In genomic region chr16:12041563-12041962, GRCh38 we compare ENCODE assay signal across 8 cellular contexts.
DNase-seq lines count a peak whose midpoint lies in the region; ATAC-seq and TF ChIP-seq lines count a peak whose summit lies in the region.
"Not testable (repeated sequence)": the region's sequence is repeated elsewhere in the genome, so short reads cannot be mapped to it uniquely, and the experiment has no call there.

No MANE protein-coding gene starts in this region.

- not testable (repeated sequence) for H3K23ac ChIP-seq in mesenchymal stem cell (ENCODE audit: low read length in 2 of 2)

- not testable (repeated sequence) for H3K27ac ChIP-seq in GM23338 (ENCODE audit: low read depth); mesenchymal stem cell (ENCODE audit: low read length, poor library complexity, severe bottlenecking)

- not testable (repeated sequence) for H4K20me1 ChIP-seq in GM23338 (replicated peaks; ENCODE audit: insufficient read depth)

- not testable (repeated sequence) for TF ChIP-seq POLR2A in NB4 (IDR thresholded peaks at IDR 0.05; ENCODE audit: extremely low read depth, insufficient read length)

- not testable (repeated sequence) for TF ChIP-seq CTCF in AG09309 (IDR thresholded peaks at IDR 0.05; ENCODE audit: control insufficient read depth, insufficient read depth, low read depth, low read length, missing control alignments); GM23338 (conservative IDR thresholded peaks at IDR 0.05; ENCODE audit: low read depth in 2 of 2); NB4 (IDR thresholded peaks at IDR 0.05; ENCODE audit: low read depth, low read length); choroid plexus epithelial cell (conservative IDR thresholded peaks at IDR 0.05; ENCODE audit: low read depth, low read length); foreskin fibroblast (IDR thresholded peaks at IDR 0.05; ENCODE audit: low read depth, low read length)

- not testable (repeated sequence) for H3K9me3 ChIP-seq in T-helper 17 cell (ENCODE audit: control insufficient read depth, low read length, poor library complexity, severe bottlenecking); mesenchymal stem cell (ENCODE audit: control insufficient read depth, low read length)

- not testable (repeated sequence) for H3K4me1 ChIP-seq in GM23338 (ENCODE audit: insufficient read depth)
- peaks cover 12% of the 10 kb centered on the region for H3K4me1 ChIP-seq in mesenchymal stem cell (ENCODE audit: control insufficient read depth, insufficient read depth, low read depth, low read length)

- H2AK5ac ChIP-seq in mesenchymal stem cell (ENCODE audit: low read length, severe bottlenecking), result not testable (repeated sequence)

- ATAC-seq in GM23338; T-helper 17 cell; stimulated activated naive B cell treated with anti-CD40 and anti-IgM and Interleukin-4, amounts not matched to agents 10 μg/mL and 1 μg/mL and 100 μg/mL, for 72 hours (replicated peaks): not testable (repeated sequence)

- not testable (repeated sequence) for H3K36me3 Mint-ChIP-seq in GM23338 (ENCODE audit: low read depth); T-helper 17 cell (ENCODE audit: low read depth)
- H3K36me3 Mint-ChIP-seq in stimulated activated naive B cell treated with anti-CD40 and anti-IgM and Interleukin-4, amounts not matched to agents 10 μg/mL and 1 μg/mL and 100 μg/mL, for 72 hours, result peaks cover 56 to 67% of the 10 kb centered on the region in 2 donors

- H3K27me3 ChIP-seq in GM23338 (ENCODE audit: insufficient read depth); mesenchymal stem cell (ENCODE audit: control insufficient read depth in 1 of 2, insufficient read depth in 1 of 2, low read length in 2 of 2): not testable (repeated sequence)

- not testable (repeated sequence) for H3K79me1 ChIP-seq in mesenchymal stem cell (replicated peaks; ENCODE audit: low read length, poor library complexity, severe bottlenecking)

- H3K27me3 Mint-ChIP-seq in GM23338 (ENCODE audit: insufficient read depth, low read depth, poor library complexity); T-helper 17 cell; stimulated activated naive B cell treated with anti-CD40 and anti-IgM and Interleukin-4, amounts not matched to agents 10 μg/mL and 1 μg/mL and 100 μg/mL, for 72 hours: not testable (repeated sequence)

- H2BK12ac ChIP-seq in mesenchymal stem cell (ENCODE audit: low read length in 2 of 2), result not testable (repeated sequence)

- H3K4ac ChIP-seq in mesenchymal stem cell (ENCODE audit: low read depth in 1 of 2, low read length in 2 of 2), result not testable (repeated sequence)

- not testable (repeated sequence) for H2AFZ ChIP-seq in GM23338; mesenchymal stem cell (ENCODE audit: low read depth, low read length)

- H3K14ac ChIP-seq in mesenchymal stem cell (ENCODE audit: low read length in 2 of 2), result not testable (repeated sequence)

- 85% methylated on average over 4 of the region's 6 CpGs for WGBS in mesenchymal stem cell

- peak overlapping the region; percentile 68 for H3K9ac ChIP-seq in mesenchymal stem cell (ENCODE audit: low read length)

- H2BK120ac ChIP-seq in mesenchymal stem cell (ENCODE audit: low read depth, low read length), result not testable (repeated sequence)

- not testable (repeated sequence) for H3K4me3 ChIP-seq in AG09309 (ENCODE audit: control insufficient read depth, low read depth, low read length); GM23338; NB4 (ENCODE audit: low read depth, low read length); choroid plexus epithelial cell (ENCODE audit: low read depth, low read length); foreskin fibroblast (ENCODE audit: low read depth in 1 of 2, low read length in 2 of 2); mesenchymal stem cell (ENCODE audit: insufficient read depth in 1 of 2, low read depth in 1 of 2, low read length in 2 of 2)

- H4K8ac ChIP-seq in mesenchymal stem cell (ENCODE audit: low read length), result not testable (repeated sequence)

- not testable (repeated sequence) for H3K9me3 Mint-ChIP-seq in GM23338; stimulated activated naive B cell treated with anti-CD40 and anti-IgM and Interleukin-4, amounts not matched to agents 10 μg/mL and 1 μg/mL and 100 μg/mL, for 72 hours

- not testable (repeated sequence) for H2BK5ac ChIP-seq in mesenchymal stem cell (ENCODE audit: low read depth, low read length, poor library complexity, severe bottlenecking)

- H3K4me2 ChIP-seq in GM23338; mesenchymal stem cell (ENCODE audit: low read length, poor library complexity, severe bottlenecking): not testable (repeated sequence)

- H3K4me1 Mint-ChIP-seq in GM23338, T-helper 17 cell: not testable (repeated sequence)
- peaks cover 32 to 60% of the 10 kb centered on the region in 2 donors for H3K4me1 Mint-ChIP-seq in stimulated activated naive B cell treated with anti-CD40 and anti-IgM and Interleukin-4, amounts not matched to agents 10 μg/mL and 1 μg/mL and 100 μg/mL, for 72 hours

- H3K4me3 Mint-ChIP-seq in GM23338; stimulated activated naive B cell treated with anti-CD40 and anti-IgM and Interleukin-4, amounts not matched to agents 10 μg/mL and 1 μg/mL and 100 μg/mL, for 72 hours: not testable (repeated sequence)
- peak overlapping the region; percentile 51 for H3K4me3 Mint-ChIP-seq in T-helper 17 cell

- not testable (repeated sequence) for H2BK15ac ChIP-seq in mesenchymal stem cell (ENCODE audit: low read depth, poor library complexity, severe bottlenecking)

- H3K36me3 ChIP-seq in GM23338 (ENCODE audit: insufficient read depth), result not testable (repeated sequence)
- peaks cover 12 to 28% of the 10 kb centered on the region in 2 experiments for H3K36me3 ChIP-seq in mesenchymal stem cell (ENCODE audit: control insufficient read depth in 1 of 2, insufficient read depth in 2 of 2, low read depth in 1 of 2, low read length in 2 of 2)

- H3K27ac Mint-ChIP-seq in GM23338, result 0 out of 2 replicates have a peak overlapping the region, but pooled peaks have one; percentile 5
- not testable (repeated sequence) for H3K27ac Mint-ChIP-seq in T-helper 17 cell
- peak overlapping the region; percentile 51 for H3K27ac Mint-ChIP-seq in stimulated activated naive B cell treated with anti-CD40 and anti-IgM and Interleukin-4, amounts not matched to agents 10 μg/mL and 1 μg/mL and 100 μg/mL, for 72 hours

- H3K18ac ChIP-seq in mesenchymal stem cell (ENCODE audit: low read depth in 1 of 2, low read length in 2 of 2), result not testable (repeated sequence)

- H3K79me2 ChIP-seq in GM23338 (replicated peaks; ENCODE audit: insufficient read depth), result not testable (repeated sequence)

- H4K91ac ChIP-seq in mesenchymal stem cell (ENCODE audit: low read length), result not testable (repeated sequence)

- DNase-seq in AG09309 (ENCODE audit: low read depth) (peak; percentile 28), NB4 (ENCODE audit: low read depth) (peak; percentile 79), choroid plexus epithelial cell (ENCODE audit: low read depth) (peak; percentile 58), foreskin fibroblast (peak; percentile 39 to 64), mesenchymal stem cell (peak; percentile 45)
- not testable (repeated sequence) for DNase-seq in GM23338 (ENCODE audit: low spot score); T-helper 17 cell; stimulated activated naive B cell treated with anti-CD40 and anti-IgM and Interleukin-4, amounts not matched to agents 10 μg/mL and 1 μg/mL and 100 μg/mL, for 72 hours

- not testable (repeated sequence) for H3F3A ChIP-seq in GM23338 (replicated peaks; ENCODE audit: low read depth)

- H3K9me2 ChIP-seq in GM23338 (ENCODE audit: insufficient read depth), result not testable (repeated sequence)
